1 cellular context compared by ENCODE assay signal in the genomic region with DNA sequence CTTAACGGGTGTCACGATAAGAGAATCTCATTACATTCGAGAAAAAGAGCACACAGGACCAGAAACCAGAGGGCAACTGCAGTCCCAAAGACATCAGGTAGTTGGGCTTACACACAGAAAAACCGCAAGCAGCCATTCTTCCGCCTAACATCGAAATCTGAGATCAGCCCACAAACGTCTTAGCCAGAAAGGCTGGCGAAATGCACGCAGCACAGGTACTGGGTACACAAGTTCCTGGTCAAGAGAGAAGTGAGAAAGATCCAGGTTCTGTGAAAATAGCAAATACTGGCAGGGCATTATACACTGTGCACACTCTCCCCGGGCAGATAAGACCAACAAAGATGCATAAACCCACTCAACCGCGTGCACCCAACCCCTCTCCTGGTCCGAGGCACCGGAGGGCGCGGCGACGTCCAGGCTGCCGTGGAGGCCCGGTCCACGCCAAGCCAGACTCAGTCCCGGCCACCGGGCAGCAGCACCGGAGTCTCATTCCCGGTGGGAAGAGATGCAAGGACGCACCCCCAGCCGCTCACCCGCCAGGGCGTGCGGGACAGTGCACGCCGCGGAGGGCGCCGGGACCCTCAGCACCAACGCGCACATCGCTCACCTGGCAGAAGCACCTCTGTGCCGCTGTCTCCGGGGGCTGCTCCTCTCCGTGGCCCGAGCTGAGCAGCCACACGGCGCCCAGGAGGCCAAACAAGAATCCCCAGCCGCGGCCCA.
TF ChIP-seq lines count a peak whose summit lies in the region.

No MANE protein-coding gene starts in this region.

TF ChIP-seq in HepG2, 621 proteins besides CTCF, POLR2A, EP300 and RAD21 (continued from another document and continues in another):
- TF ChIP-seq NCOA5 (CRISPR knock-in tag; IDR thresholded peaks at IDR 0.05) (no peak), CREM (IDR thresholded peaks at IDR 0.05) (no peak), CREM (CRISPR knock-in tag; IDR thresholded peaks at IDR 0.05) (no peak), ZNF501 (CRISPR knock-in tag; IDR thresholded peaks at IDR 0.05) (peak; percentile 42), HBP1 (CRISPR knock-in tag; IDR thresholded peaks at IDR 0.05; ENCODE audit: low read depth) (0 out of 2 replicates have a peak, but pooled peaks have one; percentile 30), HMGA1 (CRISPR knock-in tag; conservative IDR thresholded peaks at IDR 0.05) (no peak), RBFOX2 (IDR thresholded peaks at IDR 0.05; ENCODE audit: low read depth, low read length) (no peak), ZNF792 (CRISPR knock-in tag; IDR thresholded peaks at IDR 0.05) (0 out of 2 replicates have a peak, but pooled peaks have one; percentile 27), FOXA1 (IDR thresholded peaks at IDR 0.05) (no peak), FOXA1 (CRISPR knock-in tag; IDR thresholded peaks at IDR 0.05) (peak; percentile 28; the same call in 1 of the 2 replicates), HES4 (CRISPR knock-in tag; IDR thresholded peaks at IDR 0.05; ENCODE audit: borderline replicate concordance) (peak; percentile 54; the same call in 1 of the 2 replicates), ZNF296 (CRISPR knock-in tag; conservative IDR thresholded peaks at IDR 0.05) (no peak; the same call in 1 of the 2 replicates), DMAP1 (CRISPR knock-in tag; IDR thresholded peaks at IDR 0.05) (peak; percentile 27; the same call in 1 of the 2 replicates), ARID4A (CRISPR knock-in tag; IDR thresholded peaks at IDR 0.05; ENCODE audit: borderline replicate concordance) (peak; percentile 82), MXD4 (CRISPR knock-in tag; IDR thresholded peaks at IDR 0.05) (no peak), ZZZ3 (CRISPR knock-in tag; IDR thresholded peaks at IDR 0.05; ENCODE audit: borderline replicate concordance) (no peak), ZNF709 (CRISPR knock-in tag; IDR thresholded peaks at IDR 0.05) (peak; percentile 65; the same call in 1 of the 2 replicates), WIZ (CRISPR knock-in tag; IDR thresholded peaks at IDR 0.05) (no peak), ZNF253 (CRISPR knock-in tag; IDR thresholded peaks at IDR 0.05; ENCODE audit: borderline replicate concordance) (0 out of 2 replicates have a peak, but pooled peaks have one; percentile 10), ZNF703 (CRISPR knock-in tag; IDR thresholded peaks at IDR 0.05; ENCODE audit: borderline replicate concordance) (no peak), SIX1 (CRISPR knock-in tag; IDR thresholded peaks at IDR 0.05; ENCODE audit: borderline replicate concordance) (no peak; the same call in 1 of the 2 replicates), PITX1 (CRISPR knock-in tag; IDR thresholded peaks at IDR 0.05) (peak; percentile 38; the same call in 1 of the 2 replicates), ZNF44 (CRISPR knock-in tag; IDR thresholded peaks at IDR 0.05) (peak; percentile 22; the same call in 1 of the 2 replicates), PTBP1 (IDR thresholded peaks at IDR 0.05; ENCODE audit: low read depth, low read length, poor library complexity, severe bottlenecking) (no peak), GABPA (IDR thresholded peaks at IDR 0.05; ENCODE audit: low read depth, low read length) (no peak), GABPA (CRISPR knock-in tag; IDR thresholded peaks at IDR 0.05; ENCODE audit: low read depth) (0 out of 2 replicates have a peak, but pooled peaks have one; percentile 13), ZNF782 (CRISPR knock-in tag; IDR thresholded peaks at IDR 0.05; ENCODE audit: borderline replicate concordance) (peak; percentile 77; the same call in 1 of the 2 replicates), FOXA3 (CRISPR knock-in tag; IDR thresholded peaks at IDR 0.05) (no peak), EZH2 (conservative IDR thresholded peaks at IDR 0.05; ENCODE audit: low read depth, low read length) (no peak), ZBTB20 (CRISPR knock-in tag; IDR thresholded peaks at IDR 0.05; ENCODE audit: borderline replicate concordance, low read depth) (peak; percentile 43; the same call in 1 of the 2 replicates), ZNF431 (CRISPR knock-in tag; IDR thresholded peaks at IDR 0.05; ENCODE audit: borderline replicate concordance, low read depth) (peak; percentile 42; the same call in 1 of the 2 replicates), ZMYM4 (CRISPR knock-in tag; IDR thresholded peaks at IDR 0.05) (0 out of 2 replicates have a peak, but pooled peaks have one; percentile 37), SIX4 (CRISPR knock-in tag; IDR thresholded peaks at IDR 0.05) (peak; percentile 8; the same call in 1 of the 2 replicates), DBP (CRISPR knock-in tag; IDR thresholded peaks at IDR 0.05; ENCODE audit: not compliant biosample characterization) (peak; percentile 49)
- TF ChIP-seq, protein P1, sequence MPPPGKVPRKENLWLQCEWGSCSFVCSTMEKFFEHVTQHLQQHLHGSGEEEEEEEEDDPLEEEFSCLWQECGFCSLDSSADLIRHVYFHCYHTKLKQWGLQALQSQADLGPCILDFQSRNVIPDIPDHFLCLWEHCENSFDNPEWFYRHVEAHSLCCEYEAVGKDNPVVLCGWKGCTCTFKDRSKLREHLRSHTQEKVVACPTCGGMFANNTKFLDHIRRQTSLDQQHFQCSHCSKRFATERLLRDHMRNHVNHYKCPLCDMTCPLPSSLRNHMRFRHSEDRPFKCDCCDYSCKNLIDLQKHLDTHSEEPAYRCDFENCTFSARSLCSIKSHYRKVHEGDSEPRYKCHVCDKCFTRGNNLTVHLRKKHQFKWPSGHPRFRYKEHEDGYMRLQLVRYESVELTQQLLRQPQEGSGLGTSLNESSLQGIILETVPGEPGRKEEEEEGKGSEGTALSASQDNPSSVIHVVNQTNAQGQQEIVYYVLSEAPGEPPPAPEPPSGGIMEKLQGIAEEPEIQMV (CRISPR knock-in tag; IDR thresholded peaks at IDR 0.05; ENCODE audit: low read depth): 0 out of 2 replicates have a peak, but pooled peaks have one; percentile 13
- TF ChIP-seq, protein P2, sequence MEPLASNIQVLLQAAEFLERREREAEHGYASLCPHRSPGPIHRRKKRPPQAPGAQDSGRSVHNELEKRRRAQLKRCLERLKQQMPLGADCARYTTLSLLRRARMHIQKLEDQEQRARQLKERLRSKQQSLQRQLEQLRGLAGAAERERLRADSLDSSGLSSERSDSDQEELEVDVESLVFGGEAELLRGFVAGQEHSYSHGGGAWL (CRISPR knock-in tag; IDR thresholded peaks at IDR 0.05): 0 out of 2 replicates have a peak, but pooled peaks have one; percentile 66
- TF ChIP-seq, protein P3, sequence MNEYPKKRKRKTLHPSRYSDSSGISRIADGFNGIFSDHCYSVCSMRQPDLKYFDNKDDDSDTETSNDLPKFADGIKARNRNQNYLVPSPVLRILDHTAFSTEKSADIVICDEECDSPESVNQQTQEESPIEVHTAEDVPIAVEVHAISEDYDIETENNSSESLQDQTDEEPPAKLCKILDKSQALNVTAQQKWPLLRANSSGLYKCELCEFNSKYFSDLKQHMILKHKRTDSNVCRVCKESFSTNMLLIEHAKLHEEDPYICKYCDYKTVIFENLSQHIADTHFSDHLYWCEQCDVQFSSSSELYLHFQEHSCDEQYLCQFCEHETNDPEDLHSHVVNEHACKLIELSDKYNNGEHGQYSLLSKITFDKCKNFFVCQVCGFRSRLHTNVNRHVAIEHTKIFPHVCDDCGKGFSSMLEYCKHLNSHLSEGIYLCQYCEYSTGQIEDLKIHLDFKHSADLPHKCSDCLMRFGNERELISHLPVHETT (CRISPR knock-in tag; conservative IDR thresholded peaks at IDR 0.05): 0 out of 2 replicates have a peak, but pooled peaks have one; percentile 7
- TF ChIP-seq, protein P4, sequence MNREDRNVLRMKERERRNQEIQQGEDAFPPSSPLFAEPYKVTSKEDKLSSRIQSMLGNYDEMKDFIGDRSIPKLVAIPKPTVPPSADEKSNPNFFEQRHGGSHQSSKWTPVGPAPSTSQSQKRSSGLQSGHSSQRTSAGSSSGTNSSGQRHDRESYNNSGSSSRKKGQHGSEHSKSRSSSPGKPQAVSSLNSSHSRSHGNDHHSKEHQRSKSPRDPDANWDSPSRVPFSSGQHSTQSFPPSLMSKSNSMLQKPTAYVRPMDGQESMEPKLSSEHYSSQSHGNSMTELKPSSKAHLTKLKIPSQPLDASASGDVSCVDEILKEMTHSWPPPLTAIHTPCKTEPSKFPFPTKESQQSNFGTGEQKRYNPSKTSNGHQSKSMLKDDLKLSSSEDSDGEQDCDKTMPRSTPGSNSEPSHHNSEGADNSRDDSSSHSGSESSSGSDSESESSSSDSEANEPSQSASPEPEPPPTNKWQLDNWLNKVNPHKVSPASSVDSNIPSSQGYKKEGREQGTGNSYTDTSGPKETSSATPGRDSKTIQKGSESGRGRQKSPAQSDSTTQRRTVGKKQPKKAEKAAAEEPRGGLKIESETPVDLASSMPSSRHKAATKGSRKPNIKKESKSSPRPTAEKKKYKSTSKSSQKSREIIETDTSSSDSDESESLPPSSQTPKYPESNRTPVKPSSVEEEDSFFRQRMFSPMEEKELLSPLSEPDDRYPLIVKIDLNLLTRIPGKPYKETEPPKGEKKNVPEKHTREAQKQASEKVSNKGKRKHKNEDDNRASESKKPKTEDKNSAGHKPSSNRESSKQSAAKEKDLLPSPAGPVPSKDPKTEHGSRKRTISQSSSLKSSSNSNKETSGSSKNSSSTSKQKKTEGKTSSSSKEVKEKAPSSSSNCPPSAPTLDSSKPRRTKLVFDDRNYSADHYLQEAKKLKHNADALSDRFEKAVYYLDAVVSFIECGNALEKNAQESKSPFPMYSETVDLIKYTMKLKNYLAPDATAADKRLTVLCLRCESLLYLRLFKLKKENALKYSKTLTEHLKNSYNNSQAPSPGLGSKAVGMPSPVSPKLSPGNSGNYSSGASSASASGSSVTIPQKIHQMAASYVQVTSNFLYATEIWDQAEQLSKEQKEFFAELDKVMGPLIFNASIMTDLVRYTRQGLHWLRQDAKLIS (CRISPR knock-in tag; IDR thresholded peaks at IDR 0.05): 0 out of 2 replicates have a peak, but pooled peaks have one; percentile 32
- TF ChIP-seq, protein P5, sequence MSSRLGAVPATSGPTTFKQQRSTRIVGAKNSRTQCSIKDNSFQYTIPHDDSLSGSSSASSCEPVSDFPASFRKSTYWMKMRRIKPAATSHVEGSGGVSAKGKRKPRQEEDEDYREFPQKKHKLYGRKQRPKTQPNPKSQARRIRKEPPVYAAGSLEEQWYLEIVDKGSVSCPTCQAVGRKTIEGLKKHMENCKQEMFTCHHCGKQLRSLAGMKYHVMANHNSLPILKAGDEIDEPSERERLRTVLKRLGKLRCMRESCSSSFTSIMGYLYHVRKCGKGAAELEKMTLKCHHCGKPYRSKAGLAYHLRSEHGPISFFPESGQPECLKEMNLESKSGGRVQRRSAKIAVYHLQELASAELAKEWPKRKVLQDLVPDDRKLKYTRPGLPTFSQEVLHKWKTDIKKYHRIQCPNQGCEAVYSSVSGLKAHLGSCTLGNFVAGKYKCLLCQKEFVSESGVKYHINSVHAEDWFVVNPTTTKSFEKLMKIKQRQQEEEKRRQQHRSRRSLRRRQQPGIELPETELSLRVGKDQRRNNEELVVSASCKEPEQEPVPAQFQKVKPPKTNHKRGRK (CRISPR knock-in tag; IDR thresholded peaks at IDR 0.05): no peak
- TF ChIP-seq, protein P6, sequence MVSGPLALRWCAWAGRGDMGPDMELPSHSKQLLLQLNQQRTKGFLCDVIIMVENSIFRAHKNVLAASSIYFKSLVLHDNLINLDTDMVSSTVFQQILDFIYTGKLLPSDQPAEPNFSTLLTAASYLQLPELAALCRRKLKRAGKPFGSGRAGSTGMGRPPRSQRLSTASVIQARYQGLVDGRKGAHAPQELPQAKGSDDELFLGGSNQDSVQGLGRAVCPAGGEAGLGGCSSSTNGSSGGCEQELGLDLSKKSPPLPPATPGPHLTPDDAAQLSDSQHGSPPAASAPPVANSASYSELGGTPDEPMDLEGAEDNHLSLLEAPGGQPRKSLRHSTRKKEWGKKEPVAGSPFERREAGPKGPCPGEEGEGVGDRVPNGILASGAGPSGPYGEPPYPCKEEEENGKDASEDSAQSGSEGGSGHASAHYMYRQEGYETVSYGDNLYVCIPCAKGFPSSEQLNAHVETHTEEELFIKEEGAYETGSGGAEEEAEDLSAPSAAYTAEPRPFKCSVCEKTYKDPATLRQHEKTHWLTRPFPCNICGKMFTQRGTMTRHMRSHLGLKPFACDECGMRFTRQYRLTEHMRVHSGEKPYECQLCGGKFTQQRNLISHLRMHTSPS (CRISPR knock-in tag; IDR thresholded peaks at IDR 0.05; ENCODE audit: low read depth): no peak
